1 cellular context compared by ENCODE assay signal in the genomic region with DNA sequence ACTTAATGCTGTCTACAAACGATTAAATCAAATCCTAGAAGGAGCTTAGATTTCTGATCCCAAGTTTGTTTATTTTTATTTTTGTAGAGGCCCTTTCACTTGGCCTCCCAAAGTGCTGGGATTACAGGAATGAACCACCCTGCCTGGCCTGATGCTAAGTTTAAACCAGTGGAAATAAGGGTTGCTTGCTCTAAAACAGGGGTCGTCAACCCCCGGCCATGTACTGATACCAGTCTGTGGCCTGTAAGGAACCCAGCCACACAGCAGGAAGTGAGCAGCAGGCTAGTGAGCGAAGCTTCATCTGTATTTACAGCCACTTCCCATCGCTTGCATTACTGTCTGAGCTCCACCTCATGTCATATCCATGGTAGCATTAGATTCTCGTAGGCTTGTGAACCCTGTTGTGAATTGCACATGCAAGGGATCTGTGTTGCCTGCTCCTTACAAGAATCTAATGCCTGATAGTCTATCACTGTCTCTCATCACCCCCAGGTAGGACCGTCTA.
TF ChIP-seq lines count a peak whose summit lies in the region.

No MANE protein-coding gene starts in this region.

TF ChIP-seq in endothelial cell of umbilical vein, 7 proteins besides CTCF, POLR2A, EP300 and RAD21 (continued from another document):
- no peak for TF ChIP-seq GATA2 (IDR thresholded peaks at IDR 0.05; ENCODE audit: insufficient read depth, insufficient read length, low read depth, low read length)
- TF ChIP-seq, protein P1, sequence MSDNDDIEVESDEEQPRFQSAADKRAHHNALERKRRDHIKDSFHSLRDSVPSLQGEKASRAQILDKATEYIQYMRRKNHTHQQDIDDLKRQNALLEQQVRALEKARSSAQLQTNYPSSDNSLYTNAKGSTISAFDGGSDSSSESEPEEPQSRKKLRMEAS (IDR thresholded peaks at IDR 0.05; ENCODE audit: insufficient read depth, insufficient read length), result no peak
- TF ChIP-seq FOS (IDR thresholded peaks at IDR 0.05; ENCODE audit: borderline replicate concordance, insufficient read depth, low read length), result no peak
- TF ChIP-seq EZH2 (IDR thresholded peaks at IDR 0.05; ENCODE audit: borderline replicate concordance, low read depth, low read length, severe bottlenecking), result no peak
